In genomic region chr15:68593826-68594532, GRCh38 we compare ENCODE assay signal across 14 cellular contexts. TPM values are rescaled to one million over a fixed set of nuclear protein-coding genes. Genes with fewer than 3 reads are reported as not detected.
"Had no signal": no experiment of that assay in that cellular context is flagged by ENCODE, and none has a peak within 500 bp of the region (broad histone marks: within the 10 kb centered on the region; RNA-seq: fewer than 3 reads in every experiment).

No MANE protein-coding gene starts in this region.

- H3K4me1 Mint-ChIP-seq: activated CD4-positive, alpha-beta T cell treated with anti-CD3 and anti-CD28 coated beads, Interleukin-2, amount 10 ng/mL, durations not matched to agents 7 days and 5 days; activated naive CD4-positive, alpha-beta T cell treated with anti-CD3 and anti-CD28 coated beads, Interleukin-2, amount 10 ng/mL, durations not matched to agents 7 days and 5 days; activated T-helper 17 cell treated with anti-CD3 and anti-CD28 coated beads, Interleukin-2, amount 50 U/mL, for 72 hours; central memory CD8-positive, alpha-beta T cell; immature natural killer cell had no signal

- H3K4me3 ChIP-seq: right atrium auricular region, skin epidermis, tibial nerve had no signal

- H3K36me3 Mint-ChIP-seq: activated naive CD4-positive, alpha-beta T cell treated with anti-CD3 and anti-CD28 coated beads, Interleukin-2, amount 10 ng/mL, durations not matched to agents 7 days and 5 days; immature natural killer cell; WTC11 had no signal

- H3K36me3 ChIP-seq: right atrium auricular region, tibial nerve had no signal

- H3K9me3 Mint-ChIP-seq: activated CD4-positive, alpha-beta T cell treated with anti-CD3 and anti-CD28 coated beads, Interleukin-2, amount 10 ng/mL, durations not matched to agents 7 days and 5 days; activated naive CD4-positive, alpha-beta T cell treated with anti-CD3 and anti-CD28 coated beads, Interleukin-2, amount 10 ng/mL, durations not matched to agents 7 days and 5 days; activated T-helper 17 cell treated with anti-CD3 and anti-CD28 coated beads, Interleukin-2, amount 50 U/mL, for 72 hours; central memory CD8-positive, alpha-beta T cell; endodermal cell; immature natural killer cell; WTC11 had no signal

- H3K27ac Mint-ChIP-seq: activated CD4-positive, alpha-beta T cell treated with anti-CD3 and anti-CD28 coated beads, Interleukin-2, amount 10 ng/mL, durations not matched to agents 7 days and 5 days; activated naive CD4-positive, alpha-beta T cell treated with anti-CD3 and anti-CD28 coated beads, Interleukin-2, amount 10 ng/mL, durations not matched to agents 7 days and 5 days; activated T-helper 17 cell treated with anti-CD3 and anti-CD28 coated beads, Interleukin-2, amount 50 U/mL, for 72 hours; endodermal cell; immature natural killer cell; WTC11 had no signal

- ATAC-seq: activated T-helper 17 cell treated with anti-CD3 and anti-CD28 coated beads, Interleukin-2, amount 50 U/mL, for 72 hours; WTC11 had no signal

- H3K4me3 Mint-ChIP-seq: activated CD4-positive, alpha-beta T cell treated with anti-CD3 and anti-CD28 coated beads, Interleukin-2, amount 10 ng/mL, durations not matched to agents 7 days and 5 days; activated naive CD4-positive, alpha-beta T cell treated with anti-CD3 and anti-CD28 coated beads, Interleukin-2, amount 10 ng/mL, durations not matched to agents 7 days and 5 days; activated T-helper 17 cell treated with anti-CD3 and anti-CD28 coated beads, Interleukin-2, amount 50 U/mL, for 72 hours; central memory CD8-positive, alpha-beta T cell; endodermal cell; immature natural killer cell; WTC11 had no signal

- DNase-seq: activated CD4-positive, alpha-beta T cell treated with anti-CD3 and anti-CD28 coated beads, Interleukin-2, amount 10 ng/mL, durations not matched to agents 7 days and 5 days; activated CD8-positive, alpha-beta memory T cell treated with anti-CD3 and anti-CD28 coated beads for 24 hours; activated naive CD4-positive, alpha-beta T cell treated with anti-CD3 and anti-CD28 coated beads, Interleukin-2, amount 10 ng/mL, durations not matched to agents 7 days and 5 days; activated T-cell treated with anti-CD3 and anti-CD28 coated beads for 4 hours; dermis blood vessel endothelial cell; endodermal cell; immature natural killer cell had no signal

- H3K9me3 ChIP-seq: right atrium auricular region, tibial nerve had no signal

- H3K27me3 ChIP-seq: right atrium auricular region, tibial nerve had no signal

- H3K27ac ChIP-seq: right atrium auricular region, skin epidermis had no signal

RNA-seq across cellular contexts. Expression of gene CORO2B, which starts 15.2 kb away (rescaled TPM):
- total RNA-seq: activated CD4-positive, alpha-beta T cell treated with anti-CD3 and anti-CD28 coated beads, Interleukin-2, amount 10 ng/mL, durations not matched to agents 7 days and 5 days; T-helper 1 cell treated with Interleukin-12 subunit alpha and Interleukin-12 subunit beta and Interleukin-4 antibody, amounts not matched to agents 30 ng/mL and 1 ng/mL, for 36 hours had no signal
- polyA plus RNA-seq: immature natural killer cell had no signal
